In the genomic region with DNA sequence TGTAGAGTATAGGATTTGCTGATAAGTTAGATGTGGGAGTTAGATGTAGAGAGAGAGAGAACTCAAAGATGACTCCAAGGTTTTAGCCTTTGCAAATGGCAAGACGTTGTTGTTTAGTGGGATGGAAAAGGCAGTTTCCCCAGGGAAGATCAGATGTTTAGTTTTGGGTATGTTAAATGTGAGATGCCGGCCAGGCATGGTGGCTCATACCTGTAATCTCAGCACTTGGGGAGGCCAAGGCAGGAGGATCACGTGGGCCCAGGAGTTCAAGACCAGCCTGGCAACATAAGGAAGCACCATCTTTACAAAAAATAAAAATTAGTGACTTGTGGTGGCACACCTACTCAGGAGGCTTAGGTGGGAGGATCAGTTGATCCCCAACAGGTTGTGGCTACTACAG, we compare ENCODE assay signal across 2 cellular contexts.
"Had no signal": no experiment of that assay in that cellular context is flagged by ENCODE, and none has a peak within 500 bp of the region (broad histone marks: within the 10 kb centered on the region; RNA-seq: fewer than 3 reads in every experiment).

No MANE protein-coding gene starts in this region.

- H3K4me3 ChIP-seq: GM23248 had no signal

- H3K4me2 ChIP-seq: KMS-11 had no signal

- H3K27ac ChIP-seq: KMS-11 had no signal

- H2AFZ ChIP-seq: GM23248 had no signal

- H3K9ac ChIP-seq: GM23248, KMS-11 had no signal
